Comparison of ENCODE assay signal across 32 cellular contexts in the genomic region with DNA sequence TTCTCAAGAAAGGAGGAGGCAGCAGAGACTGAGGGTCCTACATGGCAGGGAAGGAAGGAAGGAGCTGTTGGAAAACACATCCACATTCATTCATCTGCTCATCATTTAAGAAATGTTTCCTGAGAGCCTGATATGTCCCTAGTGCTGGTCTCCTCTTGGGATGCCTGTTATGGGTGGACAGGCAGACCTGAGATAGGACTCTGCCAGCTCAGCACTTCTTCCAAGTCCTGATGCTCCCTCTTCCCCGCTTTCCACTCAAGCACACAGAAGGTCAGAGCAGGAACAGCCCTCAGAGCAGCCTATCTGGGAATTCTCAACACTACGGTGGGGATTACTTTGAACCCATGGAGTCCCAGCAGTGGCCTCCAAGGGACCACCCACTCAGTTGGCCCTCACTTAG. TPM values are rescaled to one million over a fixed set of nuclear protein-coding genes. Genes with fewer than 3 reads are reported as not detected.
"Had no signal": no experiment of that assay in that cellular context is flagged by ENCODE, and none has a peak within 500 bp of the region (broad histone marks: within the 10 kb centered on the region; RNA-seq: fewer than 3 reads in every experiment).

No MANE protein-coding gene starts in this region.

- DNase-seq: activated CD4-positive, alpha-beta T cell treated with anti-CD3 and anti-CD28 coated beads, Interleukin-2, amount 10 ng/mL, durations not matched to agents 7 days and 5 days; activated CD8-positive, alpha-beta T cell treated with anti-CD3 and anti-CD28 coated beads for 36 hours; activated gamma-delta T cell treated with Interleukin-2 at 50 U/mL for 16 hours; activated naive CD4-positive, alpha-beta T cell treated with anti-CD3 and anti-CD28 coated beads, Interleukin-2, amount 50 U/mL, for 16 hours; activated T-cell treated with anti-CD3 and anti-CD28 coated beads, Interleukin-2, amount 50 U/mL, for 4 hours; amniotic stem cell; brain microvascular endothelial cell; cortex of kidney; foreskin fibroblast; heart left ventricle; kidney glomerular epithelial cell; left ventricle myocardium inferior; small intestine; stimulated activated CD4-positive, alpha-beta T cell treated with anti-CD3 and anti-CD28 coated beads, Interleukin-1b, Interleukin-23, amount 100 ng/mL, for 48 hours; stimulated activated CD4-positive, alpha-beta T cell treated with anti-CD3 and anti-CD28 coated beads, Interleukin-4, amount 100 ng/mL, for 4 hours; stimulated activated CD8-positive, alpha-beta memory T cell treated with anti-CD3 and anti-CD28 coated beads, Interleukin-4, amount 100 ng/mL, for 48 hours; stimulated activated naive CD4-positive, alpha-beta T cell; T-helper 17 cell; T1000; tibial artery; WERI-Rb-1 had no signal

- H3K4me1 ChIP-seq: left ventricle myocardium inferior, suprapubic skin, tibial artery had no signal

- H3K27me3 ChIP-seq: brain microvascular endothelial cell, tibial artery had no signal

- H3K36me3 ChIP-seq: brain microvascular endothelial cell, heart left ventricle, left ventricle myocardium inferior, suprapubic skin, tibial artery, WERI-Rb-1 had no signal

- H3K9me3 ChIP-seq: heart left ventricle, left ventricle myocardium inferior, suprapubic skin, tibial artery had no signal

- H3K4me3 ChIP-seq: heart left ventricle, left ventricle myocardium inferior, lung, suprapubic skin, tibial artery had no signal

- FAIRE-seq: astrocyte, small intestine had no signal

- ATAC-seq: activated CD4-positive, CD25-positive, alpha-beta regulatory T cell treated with anti-CD3 and anti-CD28 coated beads, Interleukin-2, amount 50 U/mL, for 24 hours; activated CD8-positive, alpha-beta T cell treated with anti-CD3 and anti-CD28 coated beads for 36 hours; activated T-cell treated with anti-CD3 and anti-CD28 coated beads, Interleukin-2, amount 50 U/mL, for 4 hours; activated T-helper 17 cell treated with anti-CD3 and anti-CD28 coated beads, Interleukin-2, amount 50 U/mL, for 72 hours; esophagus mucosa; heart left ventricle; sciatic nerve; T-helper 17 cell had no signal

- H3K27ac ChIP-seq: brain microvascular endothelial cell, heart left ventricle, left ventricle myocardium inferior, suprapubic skin, tibial artery, WERI-Rb-1 had no signal

RNA-seq across cellular contexts. Expression of a gene that starts 8.0 kb away (rescaled TPM):
- total RNA-seq: activated CD8-positive, alpha-beta T cell treated with anti-CD3 and anti-CD28 coated beads for 36 hours; activated T-cell treated with anti-CD3 and anti-CD28 coated beads, Interleukin-2, amount 50 U/mL, for 4 hours; activated T-helper 17 cell treated with anti-CD3 and anti-CD28 coated beads, Interleukin-2, amount 50 U/mL, for 72 hours; astrocyte; cardiac septum; chondrocyte; esophagus mucosa; left ventricle myocardium inferior; osteocyte; sciatic nerve; suprapubic skin; T-helper 17 cell; ureter had no signal
- polyA plus RNA-seq: heart left ventricle had no signal

RNA-seq across cellular contexts. Expression of a gene that starts 54.3 kb away (rescaled TPM):
- total RNA-seq: astrocyte had no signal
